11 cellular contexts compared by ENCODE assay signal in the genomic region with DNA sequence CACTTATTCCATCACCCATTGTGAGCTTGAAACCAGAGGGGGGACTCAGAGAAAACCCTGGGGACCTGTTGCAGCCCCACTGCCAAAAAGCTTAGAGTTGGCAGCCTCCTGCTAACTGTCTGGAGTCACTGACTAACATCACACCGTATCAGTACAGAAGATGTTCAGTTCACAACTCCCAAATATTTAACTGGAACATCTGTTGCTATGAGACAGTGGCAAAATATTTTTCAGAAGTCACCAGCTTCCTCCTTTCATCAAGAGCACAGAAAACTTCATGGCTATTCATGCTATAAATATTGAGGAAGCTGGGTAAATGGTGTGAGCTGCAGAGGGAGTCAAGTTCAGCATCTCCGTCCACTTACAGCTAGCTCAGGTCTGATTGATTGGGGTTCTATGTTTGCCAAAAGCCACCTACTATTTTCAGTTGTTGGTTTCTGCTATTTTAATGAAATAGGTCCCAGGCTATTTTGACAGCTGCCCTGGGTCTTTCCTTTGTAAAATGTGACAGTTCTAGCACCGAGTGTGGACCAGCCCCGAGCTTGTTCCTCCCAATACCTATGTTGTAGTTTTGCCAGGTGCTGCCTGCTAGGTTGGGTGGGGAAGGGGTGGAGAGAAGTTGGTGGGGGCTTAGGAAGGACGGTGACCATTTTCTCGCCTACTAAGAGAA. TPM values are rescaled to one million over a fixed set of nuclear protein-coding genes. Genes with fewer than 3 reads are reported as not detected.
A peak's percentile ranks its signal among the peaks of the same experiment; 100 is the strongest.
DNase-seq lines count a peak whose midpoint lies in the region; ATAC-seq, FAIRE-seq and TF ChIP-seq lines count a peak whose summit lies in the region.
"Had no signal": no experiment of that assay in that cellular context is flagged by ENCODE, and none has a peak within 500 bp of the region (broad histone marks: within the 10 kb centered on the region; RNA-seq: fewer than 3 reads in every experiment).

No MANE protein-coding gene starts in this region.

- H3K4me1 ChIP-seq in astrocyte (ENCODE audit: insufficient read depth, low read length) (peaks cover 15% of the 10 kb centered on the region), stomach (peaks cover 12 to 66% (median 38%) of the 10 kb centered on the region in 4 donors), A673 (ENCODE audit: insufficient read depth, low read length, poor library complexity, severe bottlenecking) (peaks cover 36% of the 10 kb centered on the region)

- no peaks in the 10 kb centered on the region for H3K27me3 ChIP-seq in astrocyte (ENCODE audit: insufficient read depth, low read length)
- H3K27me3 ChIP-seq in stomach, result no peaks in the 10 kb centered on the region
- no peaks in the 10 kb centered on the region for H3K27me3 ChIP-seq in A673 (replicated peaks; ENCODE audit: insufficient read depth, low read depth, low read length, poor library complexity)

- H3K4me2 ChIP-seq in astrocyte (ENCODE audit: low read length), result peak overlapping the region; percentile 31

- peaks cover 66% of the 10 kb centered on the region for H3K36me3 ChIP-seq in astrocyte (ENCODE audit: insufficient read depth, low read length)
- peaks cover 0 to 48% (median 22%) of the 10 kb centered on the region in 4 donors for H3K36me3 ChIP-seq in stomach
- peaks cover 72% of the 10 kb centered on the region for H3K36me3 ChIP-seq in A673 (ENCODE audit: insufficient read depth, low read length, poor library complexity, severe bottlenecking)

- H3K9me3 ChIP-seq in astrocyte (ENCODE audit: insufficient read depth, low read depth, low read length), result no peaks in the 10 kb centered on the region
- H3K9me3 ChIP-seq in stomach, result no peaks in the 10 kb centered on the region
- no peaks in the 10 kb centered on the region for H3K9me3 ChIP-seq in A673 (ENCODE audit: low read depth, low read length, poor library complexity, severe bottlenecking)

- no TSS peak for BruUV-seq in A673 (replicated peaks; lab: Mats Ljungman, UMichigan)

- H3K27ac ChIP-seq in astrocyte (ENCODE audit: low read depth, low read length) (peak overlapping the region; percentile 57), stomach (peak overlapping the region in 4 of 5 donors; percentile 3 to 71 (median 37)), A673 (ENCODE audit: low read depth, low read length, poor library complexity, severe bottlenecking) (no peak overlapping the region)

- no peak overlapping the region for H2AFZ ChIP-seq in astrocyte (ENCODE audit: low read depth, low read length)

- POLR2A ChIA-PET in A673 (lab: Charles Lee; ENCODE audit: low non-redundant PET), result no interaction called here

- CTCF ChIA-PET in A673 (lab: Charles Lee), result interaction anchor here (1.0 kb wide), 1 partner anchor 10 kb away, joined by 3 read pairs; no protein-coding TSS in a partner anchor

- TF ChIP-seq CTCF in astrocyte (IDR thresholded peaks at IDR 0.05; ENCODE audit: insufficient read depth, low read depth, low read length) (no peak), stomach (IDR thresholded peaks at IDR 0.05) (no peak), A673 (conservative IDR thresholded peaks at IDR 0.05; ENCODE audit: low read depth, low read length) (no peak)

- intact Hi-C loops in left ventricle myocardium superior (cut with micrococcal nuclease), result no loop called here
- intact Hi-C loops in stomach (cut with DNase I; ENCODE audit: low total_unique reads), result no loop called here
- intact Hi-C loops in A673 (cut with micrococcal nuclease; ENCODE audit: unreplicated experiment), result no loop called here

- peaks cover 26% of the 10 kb centered on the region for H3K36me3 Mint-ChIP-seq in astrocyte (ENCODE audit: low read depth, unreplicated experiment)

- H3K27me3 Mint-ChIP-seq in astrocyte (ENCODE audit: low read depth, unreplicated experiment), result no peaks in the 10 kb centered on the region
- H3K27me3 Mint-ChIP-seq: activated naive CD8-positive, alpha-beta T cell had no signal

- no peak for FAIRE-seq in astrocyte (lab: Jason Lieb, UNC)
- FAIRE-seq: islet of Langerhans had no signal

- no peak for TF ChIP-seq EP300 in stomach (IDR thresholded peaks at IDR 0.05)

- peaks cover 92% of the 10 kb centered on the region for H4K20me1 ChIP-seq in astrocyte (ENCODE audit: insufficient read depth, low read length)

- peaks cover 97% of the 10 kb centered on the region for H3K79me2 ChIP-seq in astrocyte (ENCODE audit: insufficient read depth, low read length)

- no peaks in the 10 kb centered on the region for H3K9me3 Mint-ChIP-seq in astrocyte (ENCODE audit: unreplicated experiment)

- 31 to 59% (median 45%) methylated on average over 6 of the region's 6 CpGs for WGBS in stomach, 5 donors

- DNase-seq in astrocyte (ENCODE audit: low read depth), result peak; percentile 47
- no peak for DNase-seq in left ventricle myocardium superior
- no peak for DNase-seq in stomach
- DNase-seq in A673 (ENCODE audit: low spot score), result no peak
- no peak for DNase-seq in middle frontal gyrus (ENCODE audit: extremely low spot score, low spot score)
- DNase-seq: T-helper 1 cell had no signal

- TF ChIP-seq POLR2A in stomach (IDR thresholded peaks at IDR 0.05), result no peak

- no peak overlapping the region for H3K4me3 ChIP-seq in astrocyte (ENCODE audit: insufficient read depth, low read depth, low read length)
- no peak overlapping the region for H3K4me3 ChIP-seq in stomach
- no peak overlapping the region for H3K4me3 ChIP-seq in A673 (ENCODE audit: low read depth, low read length, poor library complexity, severe bottlenecking)

- peaks cover 52% of the 10 kb centered on the region for H3K4me1 Mint-ChIP-seq in astrocyte (ENCODE audit: low read depth, unreplicated experiment)

- ATAC-seq in HG03175 (IDR thresholded peaks at IDR 0.05; ENCODE audit: unreplicated experiment) (peak; percentile 41), left ventricle myocardium superior (peak; percentile 75), GM21390 (IDR thresholded peaks at IDR 0.05; ENCODE audit: unreplicated experiment) (no peak)
- ATAC-seq: HCT116 had no signal

- H3K4me3 Mint-ChIP-seq in astrocyte (ENCODE audit: unreplicated experiment), result no peak overlapping the region
- H3K4me3 Mint-ChIP-seq: activated naive CD8-positive, alpha-beta T cell had no signal

- H3K9ac ChIP-seq in astrocyte (ENCODE audit: low read length), result peak overlapping the region; percentile 21

- peak overlapping the region; percentile 42 for H3K27ac Mint-ChIP-seq in astrocyte (ENCODE audit: unreplicated experiment)
- H3K27ac Mint-ChIP-seq: activated naive CD8-positive, alpha-beta T cell had no signal

RNA-seq across cellular contexts. Expression of a gene that starts 9.8 kb away (rescaled TPM):
- total RNA-seq in astrocyte, result 485 and 528 TPM in 2 replicates
- total RNA-seq in left ventricle myocardium superior, result 82.0 TPM
- 100 to 1,000 TPM; 154 to 333 (median 248) TPM for total RNA-seq in stomach
- 100 to 1,000 TPM in 1 of 3 donors, 10 to 100 TPM in 2; 66.6 to 108 (median 92.2) TPM for polyA plus RNA-seq in stomach
- 182 and 197 TPM in 2 replicates for total RNA-seq in A673 (2021)

RNA-seq across cellular contexts. Expression of a gene that starts 59.2 kb away (rescaled TPM):
- total RNA-seq in astrocyte, result 43.9 and 46.7 TPM in 2 replicates
- 143 TPM for total RNA-seq in left ventricle myocardium superior
- total RNA-seq in stomach, result 100 to 1,000 TPM in 2 of 5 donors, 10 to 100 TPM in 3; 36.2 to 144 (median 58.0) TPM
- 10 to 100 TPM; 21.7 to 29.9 (median 24.1) TPM for polyA plus RNA-seq in stomach
- 63.7 and 72.7 TPM in 2 replicates for total RNA-seq in A673 (2021)
